ENCODE assay signal across 8 cellular contexts in genomic region chr11:45110562-45110961, GRCh38.
DNase-seq lines count a peak whose midpoint lies in the region; ATAC-seq and TF ChIP-seq lines count a peak whose summit lies in the region.

No MANE protein-coding gene starts in this region.

- H3K27me3 ChIP-seq in brain microvascular endothelial cell (replicated peaks): no peaks in the 10 kb centered on the region

- H3K36me3 ChIP-seq in brain microvascular endothelial cell (replicated peaks): no peaks in the 10 kb centered on the region

- in situ Hi-C loops in brain microvascular endothelial cell (cut with HindIII; ENCODE audit: low pct_ligation_motif_present, low sequenced_read_pairs): loop anchor here (25.0 kb wide), 1 partner anchor 227 kb away; no protein-coding TSS in a partner anchor

- H3K27ac Mint-ChIP-seq in stimulated activated memory B cell treated with anti-CD40 and anti-IgM and Interleukin-4, amounts not matched to agents 10 μg/mL and 1 μg/mL and 100 μg/mL, for 72 hours: no peak overlapping the region

- H3K4me3 Mint-ChIP-seq in stimulated activated memory B cell treated with anti-CD40 and anti-IgM and Interleukin-4, amounts not matched to agents 10 μg/mL and 1 μg/mL and 100 μg/mL, for 72 hours: no peak overlapping the region

- DNase-seq in SIG-M5 treated with dmso at 0.1 percent for 504 hours (lab: John Stamatoyannopoulos, UW; ENCODE audit: unreplicated experiment) (peak; percentile 66), SIG-M5 (lab: John Stamatoyannopoulos, UW) (no peak), HPDE6-E6E7 (ENCODE audit: extremely low spot score) (peak; percentile 57), NOMO-1 treated with dmso at 0.1 percent for 144 hours (lab: John Stamatoyannopoulos, UW; ENCODE audit: unreplicated experiment) (peak; percentile 36), brain microvascular endothelial cell (peak; percentile 58), iris pigment epithelial cell (ENCODE audit: low read depth) (peak; percentile 61)

- peaks cover 24% of the 10 kb centered on the region for H3K4me1 Mint-ChIP-seq in stimulated activated memory B cell treated with anti-CD40 and anti-IgM and Interleukin-4, amounts not matched to agents 10 μg/mL and 1 μg/mL and 100 μg/mL, for 72 hours

- TF ChIP-seq CTCF in brain microvascular endothelial cell (IDR thresholded peaks at IDR 0.05; ENCODE audit: low read depth, low read length, missing control alignments): peak; percentile 77

- H3K36me3 Mint-ChIP-seq in stimulated activated memory B cell treated with anti-CD40 and anti-IgM and Interleukin-4, amounts not matched to agents 10 μg/mL and 1 μg/mL and 100 μg/mL, for 72 hours: no peaks in the 10 kb centered on the region

- H3K27me3 Mint-ChIP-seq in stimulated activated memory B cell treated with anti-CD40 and anti-IgM and Interleukin-4, amounts not matched to agents 10 μg/mL and 1 μg/mL and 100 μg/mL, for 72 hours: peaks cover 57% of the 10 kb centered on the region

- no peaks in the 10 kb centered on the region for H3K9me3 Mint-ChIP-seq in stimulated activated memory B cell treated with anti-CD40 and anti-IgM and Interleukin-4, amounts not matched to agents 10 μg/mL and 1 μg/mL and 100 μg/mL, for 72 hours

- peak; percentile 65 for ATAC-seq in stimulated activated memory B cell treated with anti-CD40 and anti-IgM and Interleukin-4, amounts not matched to agents 10 μg/mL and 1 μg/mL and 100 μg/mL, for 72 hours
- no peak for ATAC-seq in GM19452 (IDR thresholded peaks at IDR 0.05; ENCODE audit: unreplicated experiment)

- no peak overlapping the region for H3K4me3 ChIP-seq in brain microvascular endothelial cell (ENCODE audit: low read depth, low read length)

- H3K27ac ChIP-seq in brain microvascular endothelial cell: no peak overlapping the region
